In genomic region chr19:13978306-13978705, GRCh38 we compare ENCODE assay signal across 8 cellular contexts. TPM values are rescaled to one million over a fixed set of nuclear protein-coding genes. Genes with fewer than 3 reads are reported as not detected.
DNase-seq lines count a peak whose midpoint lies in the region; ATAC-seq and TF ChIP-seq lines count a peak whose summit lies in the region.

No MANE protein-coding gene starts in this region.

- peak; percentile 75 for DNase-seq in DMS153 treated with DMSO at 0.1 percent for 48 hours (lab: John Stamatoyannopoulos, UW; ENCODE audit: unreplicated experiment)
- peak in 5 of 10 donors; percentile 23 to 70 (median 32) for DNase-seq in naive thymus-derived CD8-positive, alpha-beta T cell

- H3K4me3 Mint-ChIP-seq in naive thymus-derived CD8-positive, alpha-beta T cell, result peak overlapping the region in 9 of 10 donors; percentile 26 to 77 (median 61)

- ATAC-seq in naive thymus-derived CD8-positive, alpha-beta T cell, result peak in 1 of 2 donors; percentile 44
- ATAC-seq in GM18498 (IDR thresholded peaks at IDR 0.05; ENCODE audit: unreplicated experiment) (no peak), HG02870 (IDR thresholded peaks at IDR 0.05; ENCODE audit: unreplicated experiment) (no peak), GM18520 (IDR thresholded peaks at IDR 0.05; ENCODE audit: unreplicated experiment) (no peak), HG03108 (IDR thresholded peaks at IDR 0.05; ENCODE audit: unreplicated experiment) (no peak)

- H3K27me3 ChIP-seq in OCI-LY1 (ENCODE audit: insufficient read depth, low read length), result peaks cover 23% of the 10 kb centered on the region; the same call in 1 of the 2 replicates
- no peaks in the 10 kb centered on the region for H3K27me3 ChIP-seq in esophagus (ENCODE audit: control insufficient read depth in 1 of 2, insufficient read depth in 2 of 2, low read length in 2 of 2)

- no peaks in the 10 kb centered on the region for H4K20me1 ChIP-seq in OCI-LY1 (ENCODE audit: insufficient read depth, low read length)

- H3K36me3 Mint-ChIP-seq in naive thymus-derived CD8-positive, alpha-beta T cell, result peaks cover 0 to 14% (median 0%) of the 10 kb centered on the region in 3 donors

- H3K27ac Mint-ChIP-seq in naive thymus-derived CD8-positive, alpha-beta T cell, result peak overlapping the region; percentile 8 to 93 (median 80)

- POLR2A ChIA-PET in naive thymus-derived CD8-positive, alpha-beta T cell (lab: Charles Lee), result interaction anchor here (0.7 to 24.8 kb wide), 7 partner anchors 8 to 53 kb away, joined by 3 to 481 read pairs (median 26); partner anchors contain the start of genes DCAF15, IL27RA and RFX1

- no peak overlapping the region for H2AFZ ChIP-seq in OCI-LY1 (ENCODE audit: low read length)

- no peaks in the 10 kb centered on the region for H3K9me3 Mint-ChIP-seq in naive thymus-derived CD8-positive, alpha-beta T cell

- H3K79me2 ChIP-seq in OCI-LY1 (ENCODE audit: insufficient read depth, low read length), result no peaks in the 10 kb centered on the region

- H3K4me1 Mint-ChIP-seq in naive thymus-derived CD8-positive, alpha-beta T cell, result peaks cover 17 to 62% (median 45%) of the 10 kb centered on the region in 4 donors

- H3K36me3 ChIP-seq in OCI-LY1 (ENCODE audit: insufficient read depth, low read length) (peaks cover 3% of the 10 kb centered on the region; the same call in 1 of the 2 replicates), esophagus (ENCODE audit: control insufficient read depth in 2 of 2, insufficient read depth in 2 of 2, low read length in 1 of 2) (peaks cover 0 to 16% of the 10 kb centered on the region in 2 donors)

- peaks cover 21% of the 10 kb centered on the region for H3K4me1 ChIP-seq in OCI-LY1 (ENCODE audit: insufficient read depth, low read length, severe bottlenecking)
- peaks cover 0 to 11% of the 10 kb centered on the region in 2 donors for H3K4me1 ChIP-seq in esophagus (ENCODE audit: control insufficient read depth in 2 of 2, insufficient read depth in 2 of 2, low read length in 1 of 2)

- H3F3A ChIP-seq in OCI-LY1 (ENCODE audit: insufficient read depth, low read length), result no peaks in the 10 kb centered on the region; the same call in 1 of the 2 replicates

- no peak overlapping the region for H3K27ac ChIP-seq in OCI-LY1 (ENCODE audit: low read depth, low read length, poor library complexity, severe bottlenecking)
- H3K27ac ChIP-seq in esophagus (ENCODE audit: low read depth in 2 of 2, low read length in 1 of 2), result peak overlapping the region; percentile 7 to 30

- H3K9ac ChIP-seq in OCI-LY1 (ENCODE audit: low read length), result no peak overlapping the region

- TF ChIP-seq CTCF in OCI-LY1 (IDR thresholded peaks at IDR 0.05; ENCODE audit: low read length), result no peak

- H3K4me3 ChIP-seq in OCI-LY1 (ENCODE audit: low read depth, low read length, poor library complexity, severe bottlenecking), result no peak overlapping the region
- peak overlapping the region in 1 of 2 donors; percentile 27 for H3K4me3 ChIP-seq in esophagus (ENCODE audit: low read depth in 1 of 2, low read length in 2 of 2)

- 15 to 27% methylated on average over 9 to 19 of the region's 19 CpGs for WGBS in esophagus, 2 donors

- no peaks in the 10 kb centered on the region for H3K27me3 Mint-ChIP-seq in naive thymus-derived CD8-positive, alpha-beta T cell

- H3K4me2 ChIP-seq in OCI-LY1 (ENCODE audit: low read length), result peak overlapping the region; percentile 51; the same call in 1 of the 2 replicates

- no peaks in the 10 kb centered on the region for H3K9me2 ChIP-seq in OCI-LY1 (ENCODE audit: low read depth, low read length)

- H3K9me3 ChIP-seq in OCI-LY1 (ENCODE audit: low read length) (no peaks in the 10 kb centered on the region), esophagus (ENCODE audit: control insufficient read depth in 2 of 2, insufficient read depth in 1 of 2, low read depth in 1 of 2, low read length in 1 of 2) (no peaks in the 10 kb centered on the region)

RNA-seq across cellular contexts. Expression of gene DCAF15, which starts 26.0 kb away (rescaled TPM):
- polyA plus RNA-seq in esophagus, result 10 to 100 TPM; 31.6 to 50.5 TPM
- 10 to 100 TPM; 93.5 to 93.6 TPM for total RNA-seq in naive thymus-derived CD8-positive, alpha-beta T cell
- 1 to 10 TPM; 2.9 to 6.0 (median 3.4) TPM for polyA plus RNA-seq in naive thymus-derived CD8-positive, alpha-beta T cell

RNA-seq across cellular contexts. Expression of gene RFX1, which starts 27.8 kb away (rescaled TPM):
- polyA plus RNA-seq in esophagus, result 1 to 10 TPM; 3.8 to 6.6 TPM
- 10 to 100 TPM; 17.1 to 18.8 TPM for total RNA-seq in naive thymus-derived CD8-positive, alpha-beta T cell
- 1 to 10 TPM in 2 of 3 donors, under 1 TPM in 1; 0.84 to 1.1 (median 1.0) TPM for polyA plus RNA-seq in naive thymus-derived CD8-positive, alpha-beta T cell

RNA-seq across cellular contexts. Expression of gene PODNL1, which starts 40.1 kb away (rescaled TPM):
- polyA plus RNA-seq in esophagus, result 1 to 10 TPM; 3.9 to 5.3 TPM
- not detected for total RNA-seq in naive thymus-derived CD8-positive, alpha-beta T cell
- not detected for polyA plus RNA-seq in naive thymus-derived CD8-positive, alpha-beta T cell

RNA-seq across cellular contexts. Expression of gene RLN3, which starts 49.6 kb away (rescaled TPM):
- polyA plus RNA-seq in esophagus, result not detected
- total RNA-seq in naive thymus-derived CD8-positive, alpha-beta T cell, result not detected
- polyA plus RNA-seq in naive thymus-derived CD8-positive, alpha-beta T cell, result under 1 TPM in 1 of 3 donors, not detected in 2; 0.50 TPM

RNA-seq across cellular contexts. Expression of gene IL27RA, which starts 53.3 kb away (rescaled TPM):
- 1 to 10 TPM; 1.3 to 2.3 TPM for polyA plus RNA-seq in esophagus
- 10 to 100 TPM; 54.2 to 54.7 TPM for total RNA-seq in naive thymus-derived CD8-positive, alpha-beta T cell
- polyA plus RNA-seq in naive thymus-derived CD8-positive, alpha-beta T cell, result 10 to 100 TPM; 54.5 to 91.2 (median 83.9) TPM

Comparison
In these comparisons a context has a peak if more than half of its experiments do, and no peak if none do; other contexts are left out.
1. RNA of gene DCAF15, which starts 26.0 kb away (polyA plus RNA-seq): 31.6 to 50.5 TPM in esophagus; 2.9 to 6.0 TPM in naive thymus-derived CD8-positive, alpha-beta T cell; every median in the first group is over 4 times any median in the second.
2. RNA of gene PODNL1, which starts 40.1 kb away (polyA plus RNA-seq): 3.9 to 5.3 TPM in esophagus; not detected in naive thymus-derived CD8-positive, alpha-beta T cell; every median in the first group is over 4 times any median in the second.